24 cellular contexts compared by ENCODE assay signal in genomic region chr4:114653675-114654074, GRCh38. TPM values are rescaled to one million over a fixed set of nuclear protein-coding genes. Genes with fewer than 3 reads are reported as not detected.
"Had no signal": no experiment of that assay in that cellular context is flagged by ENCODE, and none has a peak within 500 bp of the region (broad histone marks: within the 10 kb centered on the region; RNA-seq: fewer than 3 reads in every experiment).

No MANE protein-coding gene starts in this region.

- FAIRE-seq: HepG2, RCC 7860 had no signal

- DNase-seq: IMR-90, Karpas-422, KG1, MG63, NCI-H1092 treated with DMSO at 0.1 percent for 48 hours, NCI-H1436, NCI-H187, NCI-H2029, NCI-H2081 treated with DMSO at 0.1 percent for 48 hours, NCI-H2171, NCI-H226, NCI-H446, NCI-H510A, NCI-H524 treated with DMSO at 0.1 percent for 48 hours, NCI-H69, NCI-H774, Right ventricle myocardium superior, RPMI8226, SIG-M5 had no signal

- H3K36me3 ChIP-seq: MG63, SJSA1 had no signal

- H3K4me3 ChIP-seq: MG63, SJSA1, SK-N-MC had no signal

- H3K4me1 ChIP-seq: SJSA1 had no signal

- H3K27me3 ChIP-seq: MG63 had no signal

- H3K27ac ChIP-seq: SJSA1, SK-N-MC had no signal

- ATAC-seq: HepG2 had no signal

- H3K9me3 ChIP-seq: MG63, SJSA1 had no signal

RNA-seq across cellular contexts. Expression of gene UGT8, which starts 55.1 kb away (rescaled TPM):
- total RNA-seq: HepG2, HT1080, IMR-90, SJSA1 had no signal
- polyA plus RNA-seq: HepG2, IMR-90 had no signal
